In the genomic region with DNA sequence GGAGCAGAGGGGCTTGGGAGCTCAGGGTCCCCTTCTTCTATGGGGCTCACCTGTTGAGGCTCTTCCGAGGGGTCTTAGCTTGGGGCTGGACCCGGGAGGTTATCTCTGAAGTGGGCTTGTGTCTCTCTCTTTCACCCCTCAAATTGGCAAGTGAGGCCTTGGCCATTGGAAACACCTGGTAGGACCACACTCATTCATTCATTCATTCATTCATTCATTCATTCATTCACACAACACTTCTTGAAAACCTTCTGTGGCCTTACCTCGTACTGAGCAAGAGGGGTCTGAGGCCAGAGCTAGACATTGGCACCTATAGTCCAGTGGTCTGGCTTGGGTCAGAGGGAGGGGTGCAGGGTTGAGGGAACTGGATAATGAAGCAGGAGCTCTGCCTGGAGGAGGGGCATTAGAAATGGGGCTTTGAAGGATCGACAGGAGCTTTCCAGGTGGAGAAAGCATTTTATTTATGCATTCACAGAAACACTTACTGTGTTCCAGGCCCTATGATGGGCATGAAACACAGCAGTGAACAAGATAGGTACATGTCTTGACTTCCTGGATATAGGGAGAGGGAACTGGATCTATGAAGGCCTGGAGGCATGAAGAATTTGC, we compare ENCODE assay signal across 29 cellular contexts. TPM values are rescaled to one million over a fixed set of nuclear protein-coding genes. Genes with fewer than 3 reads are reported as not detected.
DNase-seq lines count a peak whose midpoint lies in the region; ATAC-seq, FAIRE-seq and TF ChIP-seq lines count a peak whose summit lies in the region.
"Had no signal": no experiment of that assay in that cellular context is flagged by ENCODE, and none has a peak within 500 bp of the region (broad histone marks: within the 10 kb centered on the region; RNA-seq: fewer than 3 reads in every experiment).

No MANE protein-coding gene starts in this region.

- H3K79me2 ChIP-seq in HepG2 (ENCODE audit: insufficient read depth, low read length) (no peaks in the 10 kb centered on the region), GM12878 (ENCODE audit: control insufficient read depth, insufficient read depth, low read length) (no peaks in the 10 kb centered on the region)

- FAIRE-seq in HepG2 (lab: Jason Lieb, UNC): no peak
- no peak for FAIRE-seq in GM12878 (lab: Jason Lieb, UNC)
- peak; percentile 13 for FAIRE-seq in bronchial epithelial cell (lab: Jason Lieb, UNC)
- FAIRE-seq: A204.1, GM12891, GM19239 had no signal

- H4K20me1 ChIP-seq in HepG2 (ENCODE audit: insufficient read depth, low read length) (no peaks in the 10 kb centered on the region), GM12878 (ENCODE audit: control insufficient read depth, insufficient read depth) (no peaks in the 10 kb centered on the region)

- POLR2A ChIA-PET in HepG2 (lab: Yijun Ruan, JAX) (no interaction called here), GM12878 (lab: Charles Lee) (no interaction called here)

- H3K27me3 ChIP-seq in HepG2 (ENCODE audit: control insufficient read depth in 1 of 2, insufficient read depth in 2 of 2, low read length in 2 of 2) (peaks cover 2 to 43% of the 10 kb centered on the region in 2 experiments; a peak in 4 of 5 replicates), right lobe of liver (no peaks in the 10 kb centered on the region), GM12878 (replicated peaks in 1 of 2; ENCODE audit: control insufficient read depth in 2 of 2, insufficient read depth in 2 of 2, low read length in 1 of 2) (peaks cover 0 to 2% of the 10 kb centered on the region in 2 experiments; a peak in 2 of 4 replicates), bronchial epithelial cell (ENCODE audit: control insufficient read depth, insufficient read depth, low read length) (peaks cover 13% of the 10 kb centered on the region), stomach (peaks cover 3 to 97% (median 43%) of the 10 kb centered on the region in 3 donors)

- TF ChIP-seq EP300 in HepG2 (IDR thresholded peaks at IDR 0.05; ENCODE audit: low read depth in 2 of 2, low read length in 2 of 2) (no peak), HepG2 (CRISPR knock-in tag; IDR thresholded peaks at IDR 0.05; ENCODE audit: borderline replicate concordance) (no peak), GM12878 (IDR thresholded peaks at IDR 0.05; ENCODE audit: borderline replicate concordance in 1 of 2, control insufficient read depth in 1 of 2, low read depth in 2 of 2, low read length in 2 of 2) (no peak), stomach (IDR thresholded peaks at IDR 0.05) (no peak)

- H3K4me1 ChIP-seq in HepG2 (ENCODE audit: insufficient read depth, low read length) (no peaks in the 10 kb centered on the region), right lobe of liver (no peaks in the 10 kb centered on the region), GM12878 (ENCODE audit: control insufficient read depth, insufficient read depth, low read length) (no peaks in the 10 kb centered on the region), stomach (peaks cover 0 to 11% (median 3%) of the 10 kb centered on the region in 4 donors)
- H3K4me1 ChIP-seq: BE2C had no signal

- H3K36me3 ChIP-seq in HepG2 (replicated peaks in 1 of 2; ENCODE audit: control insufficient read depth in 1 of 2, insufficient read depth in 2 of 2, low read length in 2 of 2): no peaks in the 10 kb centered on the region
- H3K36me3 ChIP-seq in right lobe of liver: no peaks in the 10 kb centered on the region
- no peaks in the 10 kb centered on the region for H3K36me3 ChIP-seq in GM12878 (ENCODE audit: control insufficient read depth in 2 of 2, insufficient read depth in 2 of 2, low read length in 1 of 2)
- no peaks in the 10 kb centered on the region for H3K36me3 ChIP-seq in bronchial epithelial cell (ENCODE audit: control insufficient read depth, insufficient read depth, low read length)
- H3K36me3 ChIP-seq in stomach: no peaks in the 10 kb centered on the region
- H3K36me3 ChIP-seq: BE2C, BLaER1 had no signal

- BruUV-seq in HepG2 (replicated peaks; lab: Mats Ljungman, UMichigan): no TSS peak
- no TSS peak for BruUV-seq in GM12878 (replicated peaks; lab: Mats Ljungman, UMichigan)

- TF ChIP-seq CTCF in HepG2 (CRISPR knock-in tag; IDR thresholded peaks at IDR 0.05) (no peak), right lobe of liver (IDR thresholded peaks at IDR 0.05) (no peak), GM12878 (IDR thresholded peaks at IDR 0.05 in 2 of 3, conservative IDR thresholded peaks at IDR 0.05 in 1 of 3; ENCODE audit: control insufficient read depth in 2 of 3, extremely low read depth in 1 of 3, insufficient read depth in 1 of 3, low read depth in 3 of 3, low read length in 3 of 3) (no peak), bronchial epithelial cell (IDR thresholded peaks at IDR 0.05; ENCODE audit: insufficient read depth, low read length, severe bottlenecking) (no peak), stomach (IDR thresholded peaks at IDR 0.05) (no peak)

- RAD21 ChIA-PET in GM12878 (lab: Charles Lee; ENCODE audit: unreplicated experiment): no interaction called here

- CTCF ChIA-PET in HepG2 (lab: Yijun Ruan, JAX; ENCODE audit: low intra/inter-chr PET ratio, low total read pairs) (no interaction called here), GM12878 (lab: Yijun Ruan, JAX) (interaction anchor here (0.8 to 1.2 kb wide), 2 partner anchors 23 to 254 kb away, joined by 3 read pairs; no protein-coding TSS in a partner anchor)

- WGBS in HepG2 (ENCODE audit: low lambda C conversion rate): 12% methylated on average over 2 of the region's 4 CpGs
- 71% methylated on average over 2 of the region's 4 CpGs for WGBS in right lobe of liver (ENCODE audit: insufficient coverage, low coverage, low lambda C conversion rate, missing lambda C conversion rate)
- WGBS in GM12878 (ENCODE audit: insufficient coverage, insufficient replicate concordance, low lambda C conversion rate, missing lambda C conversion rate): 22% methylated on average over 4 of the region's 4 CpGs
- 83 to 88% (median 85%) methylated on average over 4 of the region's 4 CpGs for WGBS in stomach, 5 donors

- no peak overlapping the region for H3K9ac ChIP-seq in HepG2 (ENCODE audit: insufficient read depth, low read depth, low read length)
- no peak overlapping the region for H3K9ac ChIP-seq in GM12878 (ENCODE audit: control insufficient read depth, insufficient read depth, low read length)
- H3K9ac ChIP-seq: BLaER1 had no signal

- H3K9me3 ChIP-seq in HepG2 (ENCODE audit: low read length): no peaks in the 10 kb centered on the region
- no peaks in the 10 kb centered on the region for H3K9me3 ChIP-seq in right lobe of liver
- H3K9me3 ChIP-seq in GM12878 (replicated peaks; ENCODE audit: control insufficient read depth, insufficient read depth, low read length): no peaks in the 10 kb centered on the region
- H3K9me3 ChIP-seq in stomach: no peaks in the 10 kb centered on the region
- H3K9me3 ChIP-seq: BE2C, BLaER1 had no signal

- SMC1A ChIA-PET in GM12878 (lab: Charles Lee; ENCODE audit: uncharacterized antibody, unreplicated experiment): no interaction called here

- no peak overlapping the region for H3K27ac ChIP-seq in HepG2 (ENCODE audit: extremely low read length, insufficient read depth, low read length)
- H3K27ac ChIP-seq in right lobe of liver: no peak overlapping the region
- no peak overlapping the region for H3K27ac ChIP-seq in GM12878 (ENCODE audit: control insufficient read depth, insufficient read depth)
- no peak overlapping the region for H3K27ac ChIP-seq in stomach
- H3K27ac ChIP-seq: BLaER1 had no signal

- H2AFZ ChIP-seq in HepG2 (ENCODE audit: low read length) (no peak overlapping the region), GM12878 (ENCODE audit: control insufficient read depth, low read depth, low read length) (no peak overlapping the region)

- TF ChIP-seq RAD21 in HepG2 (CRISPR knock-in tag; IDR thresholded peaks at IDR 0.05) (no peak), GM12878 (IDR thresholded peaks at IDR 0.05; ENCODE audit: insufficient read depth, low read depth, low read length) (no peak)

- no peak for DNase-seq in HepG2 (ENCODE audit: low spot score)
- DNase-seq in right lobe of liver: no peak
- DNase-seq in GM12878 (ENCODE audit: low read depth, low spot score): no peak
- DNase-seq in bronchial epithelial cell (ENCODE audit: low read depth): no peak
- DNase-seq in stomach: no peak
- DNase-seq: 8988T; ACHN; BE2C; C1 segment of cervical spinal cord; CD4-positive, alpha-beta memory T cell; CD4-positive, CD25-positive, alpha-beta regulatory T cell; CD8-positive, alpha-beta memory T cell; COR-L47; DMS 273 treated with DMSO at 0.1 percent for 48 hours; DMS153; DMS79; DND-41; EL; GDM1 had no signal

- no peak for TF ChIP-seq POLR2A in HepG2 (IDR thresholded peaks at IDR 0.05; ENCODE audit: insufficient read depth in 1 of 2, low read depth in 2 of 2, low read length in 2 of 2)
- no peak for TF ChIP-seq POLR2A in right lobe of liver (IDR thresholded peaks at IDR 0.05)
- no peak for TF ChIP-seq POLR2A in GM12878 (IDR thresholded peaks at IDR 0.05; ENCODE audit: low read depth, low read length)
- TF ChIP-seq POLR2A in stomach (IDR thresholded peaks at IDR 0.05): no peak

- no peak overlapping the region for H3K4me2 ChIP-seq in HepG2 (ENCODE audit: low read depth, low read length)
- no peak overlapping the region for H3K4me2 ChIP-seq in GM12878 (ENCODE audit: control insufficient read depth, insufficient read depth)

- in situ Hi-C loops in HepG2 (cut with HindIII; ENCODE audit: extremely low pct_ligation_motif_present, low pct_unique_long_range_greater_than_20kb) (no loop called here), GM12878 (cut with MboI) (no loop called here)

- H3K4me3 ChIP-seq in HepG2 (replicated peaks in 1 of 3; ENCODE audit: insufficient read depth in 1 of 3, low read depth in 2 of 3, low read length in 3 of 3): no peak overlapping the region
- no peak overlapping the region for H3K4me3 ChIP-seq in right lobe of liver
- no peak overlapping the region for H3K4me3 ChIP-seq in GM12878
- no peak overlapping the region for H3K4me3 ChIP-seq in bronchial epithelial cell (ENCODE audit: low read depth, low read length)
- no peak overlapping the region for H3K4me3 ChIP-seq in stomach
- H3K4me3 ChIP-seq: BLaER1 had no signal

- ATAC-seq in HepG2 (no peak), right lobe of liver (no peak), GM12878 (no peak), HG03342 (IDR thresholded peaks at IDR 0.05; ENCODE audit: unreplicated experiment) (no peak)

- intact Hi-C loops in HepG2 (cut with micrococcal nuclease; ENCODE audit: unreplicated experiment) (no loop called here), right lobe of liver (cut with DNase I) (no loop called here), GM12878 (cut with micrococcal nuclease; ENCODE audit: unreplicated experiment) (no loop called here), stomach (cut with DNase I; ENCODE audit: low total_unique reads) (no loop called here)

RNA-seq across cellular contexts. Expression of a gene that starts 5.5 kb away (rescaled TPM):
- total RNA-seq in HepG2 (2016; rRNA removed; fragmentation: Illumina TruSeq; extraction: Trizol) (0.14 and 0.31 TPM in 2 replicates), right lobe of liver (1 to 10 TPM in 1 of 6 experiments, under 1 TPM in 5; 0.07 to 1.6 (median 0.34) TPM), GM12878 (2014; rRNA removed) (not detected in 2 replicates), GM12878 (2014; rRNA removed; fragmentation: Illumina TruSeq; extraction: Trizol) (not detected in 2 replicates), GM12878 (2021) (not detected in 2 replicates), bronchial epithelial cell (not detected in 2 replicates), stomach (under 1 TPM in 1 of 5 donors, not detected in 4; 0.18 TPM)
- 0.35 TPM in 1 of 2 replicates, not detected in the other for total RNA-seq in HepG2 (2016; cell fraction: cytosol; rRNA removed; fragmentation: Illumina TruSeq; extraction: Trizol; ENCODE audit: low read depth)
- 0.16 and 0.30 TPM in 2 replicates for total RNA-seq in HepG2 (2016; cell fraction: insoluble cytoplasmic fraction; rRNA removed; fragmentation: Illumina TruSeq; extraction: Trizol)
- 0.12 and 0.28 TPM in 2 replicates for total RNA-seq in HepG2 (2016; cell fraction: membrane; rRNA removed; fragmentation: Illumina TruSeq; extraction: Trizol)
- total RNA-seq in HepG2 (2016; cell fraction: nucleus; rRNA removed; fragmentation: Illumina TruSeq; extraction: Trizol): 0.66 and 0.68 TPM in 2 replicates
- polyA plus RNA-seq in HepG2 (2011; rRNA removed) (0.84 and 0.91 TPM in 2 replicates), GM12878 (2011; rRNA removed) (0.01 and 0.04 TPM in 2 replicates), GM12878 (2014; fragmentation: Illumina TruSeq; extraction: Trizol) (not detected in 2 replicates), GM12878 (2014; fragmentation: Nextera tagmentation; extraction: Ambion mirVana) (not detected), GM12878 (2014; rRNA removed) (0.01 and 0.16 TPM in 2 replicates), GM12878 (2016; fragmentation: Nextera tagmentation; extraction: Ambion mirVana) (not detected), stomach (under 1 TPM in 1 of 3 donors, not detected in 2; 0.18 TPM)
- polyA plus RNA-seq in HepG2 (2011; cell fraction: cytosol; rRNA removed): 0.23 and 0.43 TPM in 2 replicates
- 3.4 and 3.5 TPM in 2 replicates for polyA plus RNA-seq in HepG2 (2011; cell fraction: nucleus; rRNA removed)
- polyA plus RNA-seq in HepG2 (2012): 2.1 and 2.4 TPM in 2 replicates
- 0.07 and 0.20 TPM in 2 replicates for polyA plus RNA-seq in HepG2 (2016; cell fraction: cytosol; fragmentation: Illumina TruSeq; extraction: Trizol; ENCODE audit: low read depth)
- 0.19 and 0.47 TPM in 2 replicates for polyA plus RNA-seq in HepG2 (2016; cell fraction: insoluble cytoplasmic fraction; fragmentation: Illumina TruSeq; extraction: Trizol; ENCODE audit: low read depth)
- 0.15 and 0.30 TPM in 2 replicates for polyA plus RNA-seq in HepG2 (2016; cell fraction: membrane; fragmentation: Illumina TruSeq; extraction: Trizol; ENCODE audit: low read depth)
- polyA plus RNA-seq in HepG2 (2016; cell fraction: nucleus; fragmentation: Illumina TruSeq; extraction: Trizol; ENCODE audit: insufficient read depth, low read depth): 1.6 and 1.9 TPM in 2 replicates
- 0.44 and 0.56 TPM in 2 replicates for polyA minus RNA-seq in HepG2 (2011; rRNA and poly(A)+ RNA removed; ENCODE audit: low replicate concordance)
- 0.40 TPM in 1 of 2 replicates, not detected in the other for polyA minus RNA-seq in HepG2 (2011; cell fraction: cytosol; rRNA and poly(A)+ RNA removed)
- 0.75 and 0.77 TPM in 2 replicates for polyA minus RNA-seq in HepG2 (2011; cell fraction: nucleus; rRNA and poly(A)+ RNA removed)
- total RNA-seq in GM12878 (2013; cell fraction: nucleolus; rRNA removed): not detected in 2 replicates
- not detected for polyA plus RNA-seq in GM12878 (2011; ENCODE audit: low read depth)
- not detected in 2 replicates for polyA plus RNA-seq in GM12878 (2011; cell fraction: cytosol; rRNA removed)
- 0.16 and 0.51 TPM in 2 replicates for polyA plus RNA-seq in GM12878 (2011; cell fraction: nucleus; rRNA removed)
- polyA plus RNA-seq in GM12878 (2012): 0.07 TPM in 1 of 2 replicates, not detected in the other
- 0.21 TPM in 1 of 2 replicates, not detected in the other for polyA minus RNA-seq in GM12878 (2011; rRNA and poly(A)+ RNA removed)
- polyA minus RNA-seq in GM12878 (2011; cell fraction: cytosol; rRNA and poly(A)+ RNA removed): not detected in 2 replicates
- 0.38 TPM in 1 of 2 replicates, not detected in the other for polyA minus RNA-seq in GM12878 (2011; cell fraction: nucleus; rRNA and poly(A)+ RNA removed)
- polyA plus RNA-seq: AG04450; CD14-positive monocyte; CD4-positive, CD25-positive, alpha-beta regulatory T cell; CD8-positive, alpha-beta memory T cell had no signal

RNA-seq across cellular contexts. Expression of a gene that starts 44.3 kb away (rescaled TPM):
- total RNA-seq in HepG2 (2016; rRNA removed; fragmentation: Illumina TruSeq; extraction: Trizol) (20.0 and 56.0 TPM in 2 replicates), right lobe of liver (10 to 100 TPM; 32.0 to 59.9 (median 40.4) TPM), GM12878 (2014; rRNA removed) (35.0 and 43.0 TPM in 2 replicates), GM12878 (2014; rRNA removed; fragmentation: Illumina TruSeq; extraction: Trizol) (14.5 and 18.6 TPM in 2 replicates), GM12878 (2021) (69.2 and 79.1 TPM in 2 replicates), bronchial epithelial cell (37.9 and 41.6 TPM in 2 replicates), stomach (100 to 1,000 TPM in 2 of 5 donors, 10 to 100 TPM in 3; 16.7 to 381 (median 93.6) TPM)
- total RNA-seq in HepG2 (2016; cell fraction: cytosol; rRNA removed; fragmentation: Illumina TruSeq; extraction: Trizol; ENCODE audit: low read depth): 14.5 and 16.6 TPM in 2 replicates
- total RNA-seq in HepG2 (2016; cell fraction: insoluble cytoplasmic fraction; rRNA removed; fragmentation: Illumina TruSeq; extraction: Trizol): 22.2 and 58.2 TPM in 2 replicates
- 36.2 and 36.4 TPM in 2 replicates for total RNA-seq in HepG2 (2016; cell fraction: membrane; rRNA removed; fragmentation: Illumina TruSeq; extraction: Trizol)
- 45.5 and 60.9 TPM in 2 replicates for total RNA-seq in HepG2 (2016; cell fraction: nucleus; rRNA removed; fragmentation: Illumina TruSeq; extraction: Trizol)
- polyA plus RNA-seq in HepG2 (2011; rRNA removed) (42.6 and 55.5 TPM in 2 replicates), GM12878 (2011; rRNA removed) (10.7 and 29.5 TPM in 2 replicates), GM12878 (2014; fragmentation: Illumina TruSeq; extraction: Trizol) (2.3 and 11.6 TPM in 2 replicates), GM12878 (2014; fragmentation: Nextera tagmentation; extraction: Ambion mirVana) (1 to 10 TPM; 2.2 to 7.2 TPM), GM12878 (2014; rRNA removed) (42.6 and 64.0 TPM in 2 replicates), GM12878 (2016; fragmentation: Nextera tagmentation; extraction: Ambion mirVana) (10 to 100 TPM; 71.8 to 75.2 TPM), stomach (10 to 100 TPM; 42.3 to 45.8 (median 44.6) TPM)
- polyA plus RNA-seq in HepG2 (2011; cell fraction: cytosol; rRNA removed): 34.0 and 56.6 TPM in 2 replicates
- 87.2 and 112 TPM in 2 replicates for polyA plus RNA-seq in HepG2 (2011; cell fraction: nucleus; rRNA removed)
- 29.1 and 45.2 TPM in 2 replicates for polyA plus RNA-seq in HepG2 (2012)
- polyA plus RNA-seq in HepG2 (2016; cell fraction: cytosol; fragmentation: Illumina TruSeq; extraction: Trizol; ENCODE audit: low read depth): 21.6 and 23.7 TPM in 2 replicates
- polyA plus RNA-seq in HepG2 (2016; cell fraction: insoluble cytoplasmic fraction; fragmentation: Illumina TruSeq; extraction: Trizol; ENCODE audit: low read depth): 19.8 and 29.4 TPM in 2 replicates
- 31.3 and 31.9 TPM in 2 replicates for polyA plus RNA-seq in HepG2 (2016; cell fraction: membrane; fragmentation: Illumina TruSeq; extraction: Trizol; ENCODE audit: low read depth)
- 109 and 110 TPM in 2 replicates for polyA plus RNA-seq in HepG2 (2016; cell fraction: nucleus; fragmentation: Illumina TruSeq; extraction: Trizol; ENCODE audit: insufficient read depth, low read depth)
- 99.1 and 126 TPM in 2 replicates for polyA minus RNA-seq in HepG2 (2011; rRNA and poly(A)+ RNA removed; ENCODE audit: low replicate concordance)
- 41.8 and 46.2 TPM in 2 replicates for polyA minus RNA-seq in HepG2 (2011; cell fraction: cytosol; rRNA and poly(A)+ RNA removed)
- 16.4 and 18.6 TPM in 2 replicates for polyA minus RNA-seq in HepG2 (2011; cell fraction: nucleus; rRNA and poly(A)+ RNA removed)
- total RNA-seq in GM12878 (2013; cell fraction: nucleolus; rRNA removed): 37.3 and 45.2 TPM in 2 replicates
- 8.1 TPM for polyA plus RNA-seq in GM12878 (2011; ENCODE audit: low read depth)
- polyA plus RNA-seq in GM12878 (2011; cell fraction: cytosol; rRNA removed): 38.7 and 57.3 TPM in 2 replicates
- 95.1 and 119 TPM in 2 replicates for polyA plus RNA-seq in GM12878 (2011; cell fraction: nucleus; rRNA removed)
- 36.4 and 40.2 TPM in 2 replicates for polyA plus RNA-seq in GM12878 (2012)
- polyA minus RNA-seq in GM12878 (2011; rRNA and poly(A)+ RNA removed): 28.0 and 50.8 TPM in 2 replicates
- polyA minus RNA-seq in GM12878 (2011; cell fraction: cytosol; rRNA and poly(A)+ RNA removed): 25.0 and 25.9 TPM in 2 replicates
- polyA minus RNA-seq in GM12878 (2011; cell fraction: nucleus; rRNA and poly(A)+ RNA removed): 12.5 and 24.5 TPM in 2 replicates

RNA-seq across cellular contexts. Expression of a gene that starts 51.4 kb away (rescaled TPM):
- total RNA-seq in HepG2 (2016; rRNA removed; fragmentation: Illumina TruSeq; extraction: Trizol): 0.07 TPM in 1 of 2 replicates, not detected in the other
- total RNA-seq in HepG2 (2016; cell fraction: cytosol; rRNA removed; fragmentation: Illumina TruSeq; extraction: Trizol; ENCODE audit: low read depth): not detected in 2 replicates
- total RNA-seq in HepG2 (2016; cell fraction: insoluble cytoplasmic fraction; rRNA removed; fragmentation: Illumina TruSeq; extraction: Trizol): 0.09 TPM in 1 of 2 replicates, not detected in the other
- not detected in 2 replicates for total RNA-seq in HepG2 (2016; cell fraction: membrane; rRNA removed; fragmentation: Illumina TruSeq; extraction: Trizol)
- total RNA-seq in HepG2 (2016; cell fraction: nucleus; rRNA removed; fragmentation: Illumina TruSeq; extraction: Trizol): not detected in 2 replicates
- polyA plus RNA-seq in HepG2 (2011; rRNA removed): 0.09 and 0.33 TPM in 2 replicates
- not detected in 2 replicates for polyA plus RNA-seq in HepG2 (2011; cell fraction: cytosol; rRNA removed)
- polyA plus RNA-seq in HepG2 (2011; cell fraction: nucleus; rRNA removed): 1.2 and 1.8 TPM in 2 replicates
- not detected in 2 replicates for polyA plus RNA-seq in HepG2 (2012)
- not detected in 2 replicates for polyA plus RNA-seq in HepG2 (2016; cell fraction: cytosol; fragmentation: Illumina TruSeq; extraction: Trizol; ENCODE audit: low read depth)
- not detected in 2 replicates for polyA plus RNA-seq in HepG2 (2016; cell fraction: insoluble cytoplasmic fraction; fragmentation: Illumina TruSeq; extraction: Trizol; ENCODE audit: low read depth)
- not detected in 2 replicates for polyA plus RNA-seq in HepG2 (2016; cell fraction: membrane; fragmentation: Illumina TruSeq; extraction: Trizol; ENCODE audit: low read depth)
- polyA plus RNA-seq in HepG2 (2016; cell fraction: nucleus; fragmentation: Illumina TruSeq; extraction: Trizol; ENCODE audit: insufficient read depth, low read depth): 0.29 TPM in 1 of 2 replicates, not detected in the other
- 0.19 TPM in 1 of 2 replicates, not detected in the other for polyA minus RNA-seq in HepG2 (2011; rRNA and poly(A)+ RNA removed; ENCODE audit: low replicate concordance)
- polyA minus RNA-seq in HepG2 (2011; cell fraction: cytosol; rRNA and poly(A)+ RNA removed): not detected in 2 replicates
- 0.25 TPM in 1 of 2 replicates, not detected in the other for polyA minus RNA-seq in HepG2 (2011; cell fraction: nucleus; rRNA and poly(A)+ RNA removed)
- 1 to 10 TPM in 3 of 6 experiments, under 1 TPM in 3; 0.53 to 2.2 (median 0.97) TPM for total RNA-seq in right lobe of liver
- 25.9 and 29.4 TPM in 2 replicates for total RNA-seq in GM12878 (2013; cell fraction: nucleolus; rRNA removed)
- 50.1 and 57.7 TPM in 2 replicates for total RNA-seq in GM12878 (2014; rRNA removed)
- total RNA-seq in GM12878 (2014; rRNA removed; fragmentation: Illumina TruSeq; extraction: Trizol): 4.7 and 6.1 TPM in 2 replicates
- 32.4 and 33.7 TPM in 2 replicates for total RNA-seq in GM12878 (2021)
- 5.5 TPM for polyA plus RNA-seq in GM12878 (2011; ENCODE audit: low read depth)
- not detected in 2 replicates for polyA plus RNA-seq in GM12878 (2011; rRNA removed)
- 0.04 TPM in 1 of 2 replicates, not detected in the other for polyA plus RNA-seq in GM12878 (2011; cell fraction: cytosol; rRNA removed)
- 0.26 and 0.33 TPM in 2 replicates for polyA plus RNA-seq in GM12878 (2011; cell fraction: nucleus; rRNA removed)
- 20.4 and 25.5 TPM in 2 replicates for polyA plus RNA-seq in GM12878 (2012)
- polyA plus RNA-seq in GM12878 (2014; fragmentation: Illumina TruSeq; extraction: Trizol): 0.54 TPM in 1 of 2 replicates, not detected in the other
- polyA plus RNA-seq in GM12878 (2014; fragmentation: Nextera tagmentation; extraction: Ambion mirVana): 1 to 10 TPM in 1 of 2 experiments, under 1 TPM in 1; 0.19 to 1.2 TPM
- 35.7 and 44.5 TPM in 2 replicates for polyA plus RNA-seq in GM12878 (2014; rRNA removed)
- polyA plus RNA-seq in GM12878 (2016; fragmentation: Nextera tagmentation; extraction: Ambion mirVana): 10 to 100 TPM; 42.2 to 43.3 TPM
- not detected in 2 replicates for polyA minus RNA-seq in GM12878 (2011; rRNA and poly(A)+ RNA removed)
- not detected in 2 replicates for polyA minus RNA-seq in GM12878 (2011; cell fraction: cytosol; rRNA and poly(A)+ RNA removed)
- 0.29 TPM in 1 of 2 replicates, not detected in the other for polyA minus RNA-seq in GM12878 (2011; cell fraction: nucleus; rRNA and poly(A)+ RNA removed)
- 0.26 and 0.90 TPM in 2 replicates for total RNA-seq in bronchial epithelial cell
- 10 to 100 TPM in 2 of 5 donors, 1 to 10 TPM in 1, not detected in 2; 4.6 to 22.2 (median 11.6) TPM for total RNA-seq in stomach
- 1 to 10 TPM; 1.3 to 2.3 (median 2.2) TPM for polyA plus RNA-seq in stomach
- total RNA-seq: A673, Daoy, G401 had no signal
- polyA plus RNA-seq: AG04450 had no signal
